9 cellular contexts compared by ENCODE assay signal in genomic region chr19:5131031-5131865, GRCh38.
DNase-seq lines count a peak whose midpoint lies in the region; ATAC-seq and TF ChIP-seq lines count a peak whose summit lies in the region.
"Had no signal": no experiment of that assay in that cellular context is flagged by ENCODE, and none has a peak within 500 bp of the region (broad histone marks: within the 10 kb centered on the region; RNA-seq: fewer than 3 reads in every experiment).

No MANE protein-coding gene starts in this region.

- intact Hi-C loops in psoas muscle (cut with DNase I), result no loop called here

- H3K27me3 Mint-ChIP-seq in activated naive CD4-positive, alpha-beta T cell treated with anti-CD3 and anti-CD28 coated beads, Interleukin-2, amount 50 U/mL, for 24 hours, result no peaks in the 10 kb centered on the region

- peak overlapping the region; percentile 82 for H3K27ac Mint-ChIP-seq in activated naive CD4-positive, alpha-beta T cell treated with anti-CD3 and anti-CD28 coated beads, Interleukin-2, amount 50 U/mL, for 24 hours

- H3K36me3 Mint-ChIP-seq in activated naive CD4-positive, alpha-beta T cell treated with anti-CD3 and anti-CD28 coated beads, Interleukin-2, amount 50 U/mL, for 24 hours, result peaks cover 1% of the 10 kb centered on the region

- H3K9me3 ChIP-seq in thymus (ENCODE audit: control insufficient read depth) (no peaks in the 10 kb centered on the region), psoas muscle (no peaks in the 10 kb centered on the region)

- peaks cover 36% of the 10 kb centered on the region for H3K4me1 ChIP-seq in thymus (ENCODE audit: control insufficient read depth, insufficient read depth, low read length)
- peaks cover 15% of the 10 kb centered on the region for H3K4me1 ChIP-seq in psoas muscle

- H3K9me3 Mint-ChIP-seq in activated naive CD4-positive, alpha-beta T cell treated with anti-CD3 and anti-CD28 coated beads, Interleukin-2, amount 50 U/mL, for 24 hours, result no peaks in the 10 kb centered on the region

- peak overlapping the region; percentile 50 for H3K4me3 ChIP-seq in thymus (ENCODE audit: low read length)
- H3K4me3 ChIP-seq in psoas muscle, result no peak overlapping the region
- H3K4me3 ChIP-seq: SK-N-MC had no signal

- peak overlapping the region; percentile 62 for H3K4me3 Mint-ChIP-seq in activated naive CD4-positive, alpha-beta T cell treated with anti-CD3 and anti-CD28 coated beads, Interleukin-2, amount 50 U/mL, for 24 hours

- H3K27me3 ChIP-seq in thymus (ENCODE audit: control insufficient read depth, insufficient read depth), result no peaks in the 10 kb centered on the region
- no peaks in the 10 kb centered on the region for H3K27me3 ChIP-seq in psoas muscle (ENCODE audit: insufficient read depth in 3 of 3, low read length in 2 of 3)

- H3K36me3 ChIP-seq in thymus (ENCODE audit: control insufficient read depth, insufficient read depth) (peaks cover 47% of the 10 kb centered on the region), psoas muscle (ENCODE audit: insufficient read depth in 1 of 2, low read depth in 1 of 2) (peaks cover 0 to 51% of the 10 kb centered on the region in 2 donors)

- no peak for TF ChIP-seq CTCF in psoas muscle (IDR thresholded peaks at IDR 0.05)

- peak; percentile 25 for ATAC-seq in HG03097 (IDR thresholded peaks at IDR 0.05; ENCODE audit: low FRiP score, unreplicated experiment)
- no peak for ATAC-seq in psoas muscle

- H3K27ac ChIP-seq in thymus (ENCODE audit: low read depth) (peak overlapping the region; percentile 91), psoas muscle (no peak overlapping the region)

- 37% methylated on average over 30 of the region's 30 CpGs for WGBS in thymus
- WGBS in psoas muscle, 3 donors, result 87 to 92% (median 89%) methylated on average over 27 to 30 of the region's 30 CpGs

- peak; percentile 34 for DNase-seq in activated gamma-delta T cell treated with Interleukin-2 at 50 U/mL for 16 hours
- no peak for DNase-seq in activated gamma-delta T cell (lab: John Stamatoyannopoulos, UW)
- DNase-seq in psoas muscle, result no peak
- DNase-seq in NCI-H2227 treated with DMSO at 0.1 percent for 48 hours (lab: John Stamatoyannopoulos, UW), result no peak
- DNase-seq in NCI-H226, result no peak

- peaks cover 28% of the 10 kb centered on the region for H3K4me1 Mint-ChIP-seq in activated naive CD4-positive, alpha-beta T cell treated with anti-CD3 and anti-CD28 coated beads, Interleukin-2, amount 50 U/mL, for 24 hours
